16 cellular contexts compared by ENCODE assay signal in the genomic region with DNA sequence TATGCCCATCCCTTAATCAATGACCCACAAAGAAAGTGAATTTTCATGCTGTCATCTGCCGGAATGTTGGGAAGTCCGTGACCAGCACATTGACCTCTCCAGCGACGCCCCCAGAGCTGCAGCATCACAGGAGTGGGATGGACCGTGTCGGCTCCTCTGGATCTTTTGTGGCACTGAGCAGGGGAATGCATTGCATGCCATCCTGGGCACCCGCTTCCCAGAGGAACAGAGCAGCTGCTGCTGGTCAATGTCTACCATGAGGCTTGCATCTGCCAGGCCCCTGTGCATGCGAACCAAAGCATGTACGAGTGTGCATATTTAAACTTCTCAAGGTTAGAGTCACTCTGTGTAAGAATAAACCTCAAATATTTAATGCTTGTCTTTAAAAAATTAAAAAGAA.
A peak's percentile ranks its signal among the peaks of the same experiment; 100 is the strongest.
DNase-seq lines count a peak whose midpoint lies in the region; ATAC-seq and TF ChIP-seq lines count a peak whose summit lies in the region.
"Had no signal": no experiment of that assay in that cellular context is flagged by ENCODE, and none has a peak within 500 bp of the region (broad histone marks: within the 10 kb centered on the region; RNA-seq: fewer than 3 reads in every experiment).

No MANE protein-coding gene starts in this region.

- DNase-seq in RWPE2 (ENCODE audit: low spot score) (no peak), left kidney (ENCODE audit: low read depth, low spot score) (peak; percentile 74), nephron progenitor cell (peak; percentile 22), spleen (peak; percentile 64), cortex of kidney (lab: John Stamatoyannopoulos, UW) (no peak)
- no peak for DNase-seq in stimulated activated effector memory CD8-positive, alpha-beta T cell treated with anti-CD3 and anti-CD28 coated beads, Interleukin-12 subunit alpha, Interleukin-12 subunit beta, amount 100 ng/mL, for 72 hours (ENCODE audit: low spot score in 2 of 2)
- no peak for DNase-seq in activated effector memory CD4-positive, alpha-beta T cell treated with Interleukin-2 at 50 U/mL for 16 hours
- DNase-seq: ACHN; Calu3; CD8-positive, alpha-beta T cell; DND-41; EL; H9; IMR-90 had no signal

- H3K27me3 Mint-ChIP-seq in nephron progenitor cell (ENCODE audit: low read depth, poor library complexity): peaks cover 11% of the 10 kb centered on the region

- no peaks in the 10 kb centered on the region for H3K36me3 Mint-ChIP-seq in nephron progenitor cell (ENCODE audit: low read depth)
- H3K36me3 Mint-ChIP-seq in stimulated activated effector memory CD8-positive, alpha-beta T cell treated with anti-CD3 and anti-CD28 coated beads, Interleukin-12 subunit alpha, Interleukin-12 subunit beta, amount 100 ng/mL, for 72 hours: no peaks in the 10 kb centered on the region
- H3K36me3 Mint-ChIP-seq: CD8-positive, alpha-beta T cell had no signal

- H3K4me3 Mint-ChIP-seq in nephron progenitor cell: no peak overlapping the region
- no peak overlapping the region for H3K4me3 Mint-ChIP-seq in stimulated activated effector memory CD8-positive, alpha-beta T cell treated with anti-CD3 and anti-CD28 coated beads, Interleukin-12 subunit alpha, Interleukin-12 subunit beta, amount 100 ng/mL, for 72 hours
- H3K4me3 Mint-ChIP-seq: CD8-positive, alpha-beta T cell; H9 had no signal

- H3K27me3 ChIP-seq in RWPE2 (ENCODE audit: insufficient read depth, poor library complexity, severe bottlenecking) (no peaks in the 10 kb centered on the region), spleen (replicated peaks in 1 of 7) (no peaks in the 10 kb centered on the region)
- H3K27me3 ChIP-seq: BLaER1 had no signal

- 84 to 93% (median 91%) methylated on average over 6 to 9 of the region's 9 CpGs for WGBS in spleen, 5 donors

- no peak for ATAC-seq in RWPE2 (ENCODE audit: low read depth)
- ATAC-seq in stimulated activated effector memory CD8-positive, alpha-beta T cell treated with anti-CD3 and anti-CD28 coated beads, Interleukin-12 subunit alpha, Interleukin-12 subunit beta, amount 100 ng/mL, for 72 hours: no peak
- ATAC-seq: CD8-positive, alpha-beta T cell; GM12878 had no signal

- no peaks in the 10 kb centered on the region for H3K9me3 ChIP-seq in RWPE2 (ENCODE audit: severe bottlenecking)
- H3K9me3 ChIP-seq in spleen: peaks cover 0 to 6% (median 0%) of the 10 kb centered on the region in 8 donors
- H3K9me3 ChIP-seq: BLaER1 had no signal

- TF ChIP-seq POLR2A in spleen (IDR thresholded peaks at IDR 0.05): no peak

- H3K27ac Mint-ChIP-seq in nephron progenitor cell: no peak overlapping the region
- no peak overlapping the region for H3K27ac Mint-ChIP-seq in stimulated activated effector memory CD8-positive, alpha-beta T cell treated with anti-CD3 and anti-CD28 coated beads, Interleukin-12 subunit alpha, Interleukin-12 subunit beta, amount 100 ng/mL, for 72 hours
- H3K27ac Mint-ChIP-seq: CD8-positive, alpha-beta T cell; H9 had no signal

- H3K27ac ChIP-seq in RWPE2 (ENCODE audit: poor library complexity, severe bottlenecking) (peak overlapping the region; percentile 53), spleen (no peak overlapping the region)
- H3K27ac ChIP-seq: BLaER1 had no signal

- peaks cover 7% of the 10 kb centered on the region for H3K9me3 Mint-ChIP-seq in nephron progenitor cell
- H3K9me3 Mint-ChIP-seq in stimulated activated effector memory CD8-positive, alpha-beta T cell treated with anti-CD3 and anti-CD28 coated beads, Interleukin-12 subunit alpha, Interleukin-12 subunit beta, amount 100 ng/mL, for 72 hours: no peaks in the 10 kb centered on the region
- H3K9me3 Mint-ChIP-seq: H9 had no signal

- no peaks in the 10 kb centered on the region for H3K36me3 ChIP-seq in RWPE2 (ENCODE audit: low read depth)
- no peaks in the 10 kb centered on the region for H3K36me3 ChIP-seq in spleen
- H3K36me3 ChIP-seq: BLaER1 had no signal

- H3K4me1 Mint-ChIP-seq in nephron progenitor cell: peaks cover 18% of the 10 kb centered on the region
- peaks cover 4% of the 10 kb centered on the region for H3K4me1 Mint-ChIP-seq in stimulated activated effector memory CD8-positive, alpha-beta T cell treated with anti-CD3 and anti-CD28 coated beads, Interleukin-12 subunit alpha, Interleukin-12 subunit beta, amount 100 ng/mL, for 72 hours
- H3K4me1 Mint-ChIP-seq: H9 had no signal

- intact Hi-C loops in spleen (cut with DNase I; ENCODE audit: low total_unique reads): no loop called here

- TF ChIP-seq CTCF in RWPE2 (IDR thresholded peaks at IDR 0.05; ENCODE audit: poor library complexity, severe bottlenecking): no peak
- no peak for TF ChIP-seq CTCF in nephron progenitor cell (IDR thresholded peaks at IDR 0.05)
- no peak for TF ChIP-seq CTCF in spleen (IDR thresholded peaks at IDR 0.05 in 8 of 11, conservative IDR thresholded peaks at IDR 0.05 in 3 of 11)

- no peak overlapping the region for H3K4me3 ChIP-seq in RWPE2 (ENCODE audit: severe bottlenecking)
- no peak overlapping the region for H3K4me3 ChIP-seq in spleen
- H3K4me3 ChIP-seq: BLaER1, GM12878 had no signal

- H3K4me1 ChIP-seq in RWPE2 (ENCODE audit: insufficient read depth, poor library complexity, severe bottlenecking) (peaks cover 19% of the 10 kb centered on the region), spleen (peaks cover 0 to 37% (median 17%) of the 10 kb centered on the region in 6 donors)

Comparison
In these comparisons a context has a peak if more than half of its experiments do, and no peak if none do; other contexts are left out.
1. DNase-seq: peak in left kidney (single experiment), nephron progenitor cell (single experiment) and spleen (single experiment); none in RWPE2 (single experiment), stimulated activated effector memory CD8-positive, alpha-beta T cell treated with anti-CD3 and anti-CD28 coated beads, Interleukin-12 subunit alpha, Interleukin-12 subunit beta, amount 100 ng/mL, for 72 hours (0 of 2), cortex of kidney (single experiment) and activated effector memory CD4-positive, alpha-beta T cell treated with Interleukin-2 at 50 U/mL for 16 hours (single experiment).